Comparison of ENCODE assay signal across 1 cellular context in genomic region chr12:30754750-30755394, GRCh38.
TF ChIP-seq lines count a peak whose summit lies in the region.

CAPRIN2 (minus strand) TSS chr12:30754951; CDS start chr12:30753520, 1,431 bp downstream.

TF ChIP-seq in K562, 482 proteins besides CTCF, POLR2A, EP300 and RAD21 (continued from another document and continues in another):
- TF ChIP-seq MGA (IDR thresholded peaks at IDR 0.05) = peak; percentile 89
- no peak for TF ChIP-seq ATF2 (CRISPR knock-in tag; IDR thresholded peaks at IDR 0.05)
- no peak for TF ChIP-seq NUFIP1 (IDR thresholded peaks at IDR 0.05; ENCODE audit: partially characterized antibody)
- peak in 1 of 3 experiments; percentile 9 for TF ChIP-seq YY1 (IDR thresholded peaks at IDR 0.05; ENCODE audit: borderline replicate concordance in 1 of 3, control insufficient read depth in 1 of 3, extremely low read depth in 1 of 3, insufficient read depth in 3 of 3, insufficient read length in 1 of 3, insufficient replicate concordance in 2 of 3, low read depth in 1 of 3, low read length in 2 of 3)
- no peak for TF ChIP-seq ZBTB2 (IDR thresholded peaks at IDR 0.05)
- TF ChIP-seq IRF2 (CRISPR knock-in tag; IDR thresholded peaks at IDR 0.05) = no peak
- peak in 1 of 2 experiments; percentile 18; a peak in 1 of 4 replicates for TF ChIP-seq NONO (IDR thresholded peaks at IDR 0.05; ENCODE audit: low read depth in 2 of 2, low read length in 1 of 2)
- no peak; the same call in 1 of the 2 replicates for TF ChIP-seq RB1 (IDR thresholded peaks at IDR 0.05; ENCODE audit: low read depth)
- TF ChIP-seq NELFE (IDR thresholded peaks at IDR 0.05; ENCODE audit: insufficient read depth, insufficient read length) = no peak
- TF ChIP-seq THAP12 (CRISPR knock-in tag; IDR thresholded peaks at IDR 0.05) = peak; percentile 55; the same call in 1 of the 2 replicates
- no peak for TF ChIP-seq RBM15 (IDR thresholded peaks at IDR 0.05; ENCODE audit: insufficient read depth, low read length)
- peak; percentile 77 for TF ChIP-seq ZBTB40 (IDR thresholded peaks at IDR 0.05)
- TF ChIP-seq ZBTB40 (CRISPR knock-in tag; IDR thresholded peaks at IDR 0.05) = no peak
- no peak for TF ChIP-seq ZBTB1 (CRISPR knock-in tag; IDR thresholded peaks at IDR 0.05; ENCODE audit: borderline replicate concordance, low read depth)
- no peak for TF ChIP-seq TFE3 (CRISPR knock-in tag; IDR thresholded peaks at IDR 0.05)
- TF ChIP-seq RBBP5 (IDR thresholded peaks at IDR 0.05; ENCODE audit: borderline replicate concordance, insufficient read depth, low read length, poor library complexity, severe bottlenecking) = peak; percentile 81
- peak; percentile 79 for TF ChIP-seq CCNT2 (IDR thresholded peaks at IDR 0.05; ENCODE audit: borderline replicate concordance, extremely low read depth, insufficient read length, low read depth, low read length)
- TF ChIP-seq HDAC3 (IDR thresholded peaks at IDR 0.05; ENCODE audit: borderline replicate concordance, partially characterized antibody) = peak; percentile 98
- peak; percentile 14 for TF ChIP-seq BHLHE40 (IDR thresholded peaks at IDR 0.05; ENCODE audit: low read length)
- TF ChIP-seq GATA2 (CRISPR knock-in tag; IDR thresholded peaks at IDR 0.05) = peak; percentile 37; the same call in 1 of the 2 replicates
- TF ChIP-seq PCBP1 (IDR thresholded peaks at IDR 0.05; ENCODE audit: low read depth, low read length, poor library complexity, severe bottlenecking) = peak; percentile 42
- TF ChIP-seq POLR2G (IDR thresholded peaks at IDR 0.05; ENCODE audit: low read depth, low read length) = peak; percentile 91
- no peak for TF ChIP-seq ELF4 (CRISPR knock-in tag; IDR thresholded peaks at IDR 0.05)
